ENCODE assay signal across 16 cellular contexts in genomic region chr6:129104131-129104530, GRCh38.
DNase-seq lines count a peak whose midpoint lies in the region; ATAC-seq and TF ChIP-seq lines count a peak whose summit lies in the region.
"Had no signal": no experiment of that assay in that cellular context is flagged by ENCODE, and none has a peak within 500 bp of the region (broad histone marks: within the 10 kb centered on the region; RNA-seq: fewer than 3 reads in every experiment).

No MANE protein-coding gene starts in this region.

- H3K4me1 ChIP-seq in mesenchymal stem cell (ENCODE audit: control insufficient read depth, insufficient read depth, low read depth, low read length) (no peaks in the 10 kb centered on the region), transverse colon (no peaks in the 10 kb centered on the region), ascending aorta (no peaks in the 10 kb centered on the region), vagina (peaks cover 14% of the 10 kb centered on the region)

- H4K91ac ChIP-seq in mesenchymal stem cell (ENCODE audit: low read length) = no peak overlapping the region

- no peak overlapping the region for H3K4me2 ChIP-seq in mesenchymal stem cell (ENCODE audit: low read length, poor library complexity, severe bottlenecking)

- intact Hi-C loops in Right ventricle myocardium inferior (cut with DNase I) = no loop called here
- intact Hi-C loops in cardiac septum (cut with DNase I) = no loop called here
- intact Hi-C loops in transverse colon (cut with DNase I; ENCODE audit: low total_unique reads) = no loop called here
- intact Hi-C loops in ascending aorta (cut with DNase I) = no loop called here
- intact Hi-C loops in vagina (cut with DNase I) = no loop called here

- no peak overlapping the region for H2AFZ ChIP-seq in mesenchymal stem cell (ENCODE audit: low read depth, low read length)

- peak; percentile 51 for ATAC-seq in Right ventricle myocardium inferior
- ATAC-seq in HG02981 (IDR thresholded peaks at IDR 0.05; ENCODE audit: unreplicated experiment) = no peak
- ATAC-seq: activated CD8-positive, alpha-beta T cell treated with anti-CD3 and anti-CD28 coated beads for 36 hours; stimulated activated naive CD8-positive, alpha-beta T cell treated with anti-CD3 and anti-CD28 coated beads, Interleukin-15, amount 100 ng/mL, for 72 hours had no signal

- WGBS in mesenchymal stem cell = 86% methylated on average over 1 of the region's 1 CpG
- 59 to 88% methylated on average over 1 of the region's 1 CpG for WGBS in transverse colon (ENCODE audit: low coverage in 1 of 2), 2 donors

- peak overlapping the region; percentile 57 for H3K27ac ChIP-seq in epithelial cell of prostate
- no peak overlapping the region for H3K27ac ChIP-seq in mesenchymal stem cell (ENCODE audit: low read length, poor library complexity, severe bottlenecking)
- H3K27ac ChIP-seq in transverse colon = peak overlapping the region in 1 of 4 donors; percentile 22
- no peak overlapping the region for H3K27ac ChIP-seq in ascending aorta
- H3K27ac ChIP-seq in vagina = no peak overlapping the region
- H3K27ac ChIP-seq: 22Rv1 had no signal

- H3K4me3 ChIP-seq in mesenchymal stem cell (ENCODE audit: insufficient read depth in 1 of 2, low read depth in 1 of 2, low read length in 2 of 2) (no peak overlapping the region), transverse colon (no peak overlapping the region), ascending aorta (no peak overlapping the region), vagina (no peak overlapping the region)

- no peak overlapping the region for H2AK5ac ChIP-seq in mesenchymal stem cell (ENCODE audit: low read length, severe bottlenecking)

- no peaks in the 10 kb centered on the region for H3K27me3 ChIP-seq in mesenchymal stem cell (ENCODE audit: control insufficient read depth in 1 of 2, insufficient read depth in 1 of 2, low read length in 2 of 2)
- no peaks in the 10 kb centered on the region for H3K27me3 ChIP-seq in transverse colon
- H3K27me3 ChIP-seq in ascending aorta = no peaks in the 10 kb centered on the region
- no peaks in the 10 kb centered on the region for H3K27me3 ChIP-seq in vagina

- no peak overlapping the region for H2BK120ac ChIP-seq in mesenchymal stem cell (ENCODE audit: low read depth, low read length)

- no peak for TF ChIP-seq EP300 in transverse colon (IDR thresholded peaks at IDR 0.05; ENCODE audit: low read depth)

- H3K23ac ChIP-seq in mesenchymal stem cell (ENCODE audit: low read length in 2 of 2) = no peak overlapping the region

- no peaks in the 10 kb centered on the region for H3K36me3 ChIP-seq in mesenchymal stem cell (ENCODE audit: control insufficient read depth in 1 of 2, insufficient read depth in 2 of 2, low read depth in 1 of 2, low read length in 2 of 2)
- no peaks in the 10 kb centered on the region for H3K36me3 ChIP-seq in transverse colon
- H3K36me3 ChIP-seq in ascending aorta = no peaks in the 10 kb centered on the region
- H3K36me3 ChIP-seq in vagina = no peaks in the 10 kb centered on the region

- no peak overlapping the region for H3K18ac ChIP-seq in mesenchymal stem cell (ENCODE audit: low read depth in 1 of 2, low read length in 2 of 2)

- no peaks in the 10 kb centered on the region for H3K79me1 ChIP-seq in mesenchymal stem cell (replicated peaks; ENCODE audit: low read length, poor library complexity, severe bottlenecking)

- no peak overlapping the region for H4K8ac ChIP-seq in mesenchymal stem cell (ENCODE audit: low read length)

- no peak for TF ChIP-seq POLR2A in transverse colon (IDR thresholded peaks at IDR 0.05)
- no peak for TF ChIP-seq POLR2A in vagina (IDR thresholded peaks at IDR 0.05)

- no peak overlapping the region for H2BK12ac ChIP-seq in mesenchymal stem cell (ENCODE audit: low read length in 2 of 2)

- TF ChIP-seq CTCF in transverse colon (IDR thresholded peaks at IDR 0.05) (no peak), ascending aorta (IDR thresholded peaks at IDR 0.05) (no peak), vagina (IDR thresholded peaks at IDR 0.05) (no peak)

- H3K9me3 ChIP-seq in mesenchymal stem cell (ENCODE audit: control insufficient read depth, low read length) (no peaks in the 10 kb centered on the region), transverse colon (no peaks in the 10 kb centered on the region), ascending aorta (no peaks in the 10 kb centered on the region), vagina (no peaks in the 10 kb centered on the region)

- H3K14ac ChIP-seq in mesenchymal stem cell (ENCODE audit: low read length in 2 of 2) = no peak overlapping the region

- no peak overlapping the region for H3K4ac ChIP-seq in mesenchymal stem cell (ENCODE audit: low read depth in 1 of 2, low read length in 2 of 2)

- H2BK5ac ChIP-seq in mesenchymal stem cell (ENCODE audit: low read depth, low read length, poor library complexity, severe bottlenecking) = no peak overlapping the region

- H3K9ac ChIP-seq in mesenchymal stem cell (ENCODE audit: low read length) = no peak overlapping the region

- no peak for DNase-seq in Right ventricle myocardium inferior (ENCODE audit: missing footprints)
- no peak for DNase-seq in cardiac septum (ENCODE audit: low spot score)
- DNase-seq in epithelial cell of prostate (ENCODE audit: low read depth, low spot score) = no peak
- DNase-seq in mesenchymal stem cell = peak; percentile 27
- no peak for DNase-seq in transverse colon
- no peak for DNase-seq in ascending aorta (ENCODE audit: low spot score in 2 of 2)
- DNase-seq in vagina (ENCODE audit: extremely low spot score in 2 of 2) = no peak
- DNase-seq: activated CD8-positive, alpha-beta T cell treated with anti-CD3 and anti-CD28 coated beads for 36 hours; activated effector memory CD4-positive, alpha-beta T cell treated with Interleukin-2 at 50 U/mL for 16 hours; caudate nucleus; KG1; NCI-H1436 treated with DMSO at 0.1 percent for 48 hours; NCI-H526; stimulated activated naive CD8-positive, alpha-beta T cell treated with anti-CD3 and anti-CD28 coated beads, Interleukin-15, amount 100 ng/mL, for 72 hours had no signal

- no peak overlapping the region for H2BK15ac ChIP-seq in mesenchymal stem cell (ENCODE audit: low read depth, poor library complexity, severe bottlenecking)

- in situ Hi-C loops in transverse colon (cut with MboI; ENCODE audit: low pct_ligation_motif_present in 1 of 4, low pct_unique_long_range_greater_than_20kb in 1 of 4, low sequenced_read_pairs in 3 of 4) = no loop called here
